ENCODE assay signal across 7 cellular contexts in the genomic region with DNA sequence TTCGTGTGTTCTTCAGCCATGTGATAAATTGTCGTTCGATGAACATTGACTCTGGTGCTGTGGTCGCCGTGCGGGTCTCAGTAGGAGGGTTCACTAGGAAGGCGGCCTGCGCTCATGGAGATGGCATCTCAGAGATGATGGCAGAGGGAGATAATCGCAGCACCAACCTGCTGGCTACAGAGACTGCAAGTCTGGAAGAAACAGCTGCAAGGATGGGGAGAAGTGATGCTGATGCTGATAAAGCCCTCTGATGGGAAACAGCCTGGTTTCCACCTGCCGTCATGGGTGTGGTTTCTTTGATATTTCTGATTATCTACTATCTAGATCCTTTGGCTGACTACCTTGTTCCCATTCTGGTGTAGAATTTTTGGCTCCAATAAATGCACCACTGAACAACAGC.
"Had no signal": no experiment of that assay in that cellular context is flagged by ENCODE, and none has a peak within 500 bp of the region (broad histone marks: within the 10 kb centered on the region; RNA-seq: fewer than 3 reads in every experiment).

No MANE protein-coding gene starts in this region.

- H3K27ac Mint-ChIP-seq: IgD-negative memory B cell had no signal

- H3K27me3 Mint-ChIP-seq: IgD-negative memory B cell had no signal

- H3K4me3 ChIP-seq: K562 had no signal

- DNase-seq: IMR-90, KBM-7 had no signal

- H3K4me3 Mint-ChIP-seq: IgD-negative memory B cell had no signal

- ATAC-seq: HepG2, K562 had no signal

- H3K27ac ChIP-seq: HL-60 had no signal

- H3K4me1 Mint-ChIP-seq: IgD-negative memory B cell had no signal

- FAIRE-seq: HepG2, HTR-8/SVneo had no signal

- H3K36me3 Mint-ChIP-seq: IgD-negative memory B cell had no signal
